ENCODE assay signal across 22 cellular contexts in genomic region chrX:68945081-68945602, GRCh38.
"Had no signal": no experiment of that assay in that cellular context is flagged by ENCODE, and none has a peak within 500 bp of the region (broad histone marks: within the 10 kb centered on the region; RNA-seq: fewer than 3 reads in every experiment).

No MANE protein-coding gene starts in this region.

- H3K4me3 Mint-ChIP-seq: activated CD4-positive, alpha-beta memory T cell treated with anti-CD3 and anti-CD28 coated beads for 36 hours; activated CD4-positive, alpha-beta T cell treated with anti-CD3 and anti-CD28 coated beads for 36 hours; activated naive CD8-positive, alpha-beta T cell; brain; effector memory CD8-positive, alpha-beta T cell; naive thymus-derived CD8-positive, alpha-beta T cell; T-helper 17 cell had no signal

- H3K4me1 ChIP-seq: gastrocnemius medialis, tibial nerve had no signal

- H3K27me3 Mint-ChIP-seq: activated CD4-positive, alpha-beta memory T cell treated with anti-CD3 and anti-CD28 coated beads for 36 hours; activated CD4-positive, alpha-beta T cell treated with anti-CD3 and anti-CD28 coated beads for 36 hours; activated naive CD8-positive, alpha-beta T cell; T-helper 17 cell had no signal

- H3K27me3 ChIP-seq: gastrocnemius medialis, neutrophil had no signal

- H3K27ac Mint-ChIP-seq: activated CD4-positive, alpha-beta memory T cell treated with anti-CD3 and anti-CD28 coated beads for 36 hours; activated CD4-positive, alpha-beta T cell treated with anti-CD3 and anti-CD28 coated beads for 36 hours; activated naive CD8-positive, alpha-beta T cell; effector memory CD8-positive, alpha-beta T cell; naive thymus-derived CD8-positive, alpha-beta T cell; T-helper 17 cell had no signal

- FAIRE-seq: islet of Langerhans had no signal

- H3K36me3 ChIP-seq: gastrocnemius medialis, neutrophil, tibial nerve, WERI-Rb-1 had no signal

- H3K9me3 Mint-ChIP-seq: activated CD4-positive, alpha-beta memory T cell treated with anti-CD3 and anti-CD28 coated beads for 36 hours; effector memory CD8-positive, alpha-beta T cell; naive thymus-derived CD8-positive, alpha-beta T cell had no signal

- H3K4me1 Mint-ChIP-seq: activated CD4-positive, alpha-beta T cell treated with anti-CD3 and anti-CD28 coated beads for 36 hours; naive thymus-derived CD8-positive, alpha-beta T cell; T-helper 17 cell had no signal

- DNase-seq: activated CD4-positive, alpha-beta memory T cell treated with anti-CD3 and anti-CD28 coated beads for 36 hours; activated CD4-positive, alpha-beta T cell treated with anti-CD3 and anti-CD28 coated beads for 36 hours; activated CD8-positive, alpha-beta memory T cell treated with anti-CD3 and anti-CD28 coated beads, Interleukin-2, amount 50 U/mL, for 4 hours; activated gamma-delta T cell; amygdala; effector memory CD8-positive, alpha-beta T cell; gastrocnemius medialis; left colon; naive thymus-derived CD8-positive, alpha-beta T cell; retina; stimulated activated CD4-positive, alpha-beta T cell treated with anti-CD3 and anti-CD28 coated beads, Interleukin-15, amount 100 ng/mL, for 24 hours; stimulated activated CD4-positive, alpha-beta T cell treated with anti-CD3 and anti-CD28 coated beads, Interleukin-4, amount 100 ng/mL, for 1 hour; stimulated activated naive CD4-positive, alpha-beta T cell treated with Interleukin-2 at 50 U/mL for 16 hours; substantia nigra; T-helper 17 cell had no signal

- H3K9me3 ChIP-seq: gastrocnemius medialis, neutrophil, tibial nerve had no signal

- H3K36me3 Mint-ChIP-seq: activated CD4-positive, alpha-beta memory T cell treated with anti-CD3 and anti-CD28 coated beads for 36 hours; activated naive CD8-positive, alpha-beta T cell; brain; naive thymus-derived CD8-positive, alpha-beta T cell had no signal

- ATAC-seq: activated CD4-positive, alpha-beta T cell treated with anti-CD3 and anti-CD28 coated beads for 36 hours; effector memory CD8-positive, alpha-beta T cell; gastrocnemius medialis; naive thymus-derived CD8-positive, alpha-beta T cell; T-helper 17 cell had no signal

- H3K27ac ChIP-seq: epithelial cell of prostate, gastrocnemius medialis, neutrophil, tibial nerve, WERI-Rb-1 had no signal

- H3K4me3 ChIP-seq: gastrocnemius medialis, tibial nerve had no signal
